ENCODE assay signal across 22 cellular contexts in genomic region chr12:122977655-122978392, GRCh38. TPM values are rescaled to one million over a fixed set of nuclear protein-coding genes. Genes with fewer than 3 reads are reported as not detected.
A peak's percentile ranks its signal among the peaks of the same experiment; 100 is the strongest.
DNase-seq lines count a peak whose midpoint lies in the region; FAIRE-seq and TF ChIP-seq lines count a peak whose summit lies in the region.
"Had no signal": no experiment of that assay in that cellular context is flagged by ENCODE, and none has a peak within 500 bp of the region (broad histone marks: within the 10 kb centered on the region; RNA-seq: fewer than 3 reads in every experiment).

No MANE protein-coding gene starts in this region.

- 83 to 87% methylated on average over 9 of the region's 9 CpGs for WGBS in GM23248 (ENCODE audit: low coverage in 1 of 2, low lambda C conversion rate in 2 of 2, missing lambda C conversion rate in 2 of 2), 2 experiments

- no peak for FAIRE-seq in urothelium cell line (lab: Jason Lieb, UNC)

- H3K4me3 ChIP-seq in GM23248 (no peak overlapping the region), neutrophil (ENCODE audit: low read depth in 1 of 2, low read length in 1 of 2) (no peak overlapping the region), MG63 (no peak overlapping the region)
- H3K4me3 ChIP-seq: right atrium auricular region had no signal

- H3K9ac ChIP-seq in GM23248: 0 out of 2 replicates have a peak overlapping the region, but pooled peaks have one; percentile 7

- peak overlapping the region; percentile 16 for H3K4me3 Mint-ChIP-seq in activated T-cell treated with anti-CD3 and anti-CD28 coated beads, Interleukin-2, amount 50 U/mL, for 24 hours
- no peak overlapping the region for H3K4me3 Mint-ChIP-seq in chondrocyte (ENCODE audit: unreplicated experiment)

- H3K27ac ChIP-seq in GM23248 (no peak overlapping the region), neutrophil (peak overlapping the region; percentile 2)
- H3K27ac ChIP-seq: epithelial cell of prostate, foreskin keratinocyte, right atrium auricular region had no signal

- peak overlapping the region; percentile 49 for H3K27ac Mint-ChIP-seq in activated T-cell treated with anti-CD3 and anti-CD28 coated beads, Interleukin-2, amount 50 U/mL, for 24 hours
- H3K27ac Mint-ChIP-seq in chondrocyte (ENCODE audit: unreplicated experiment): peak overlapping the region; percentile 59

- H3K9me2 ChIP-seq in GM23248 (ENCODE audit: insufficient read depth): no peaks in the 10 kb centered on the region

- H3K36me3 Mint-ChIP-seq in activated T-cell treated with anti-CD3 and anti-CD28 coated beads, Interleukin-2, amount 50 U/mL, for 24 hours (ENCODE audit: low read depth): peaks cover 61% of the 10 kb centered on the region
- H3K36me3 Mint-ChIP-seq in chondrocyte (ENCODE audit: low read depth): no peaks in the 10 kb centered on the region

- peaks cover 58% of the 10 kb centered on the region for H3K4me1 Mint-ChIP-seq in activated T-cell treated with anti-CD3 and anti-CD28 coated beads, Interleukin-2, amount 50 U/mL, for 24 hours (ENCODE audit: low read depth)
- H3K4me1 Mint-ChIP-seq in chondrocyte (ENCODE audit: low read depth): peaks cover 53% of the 10 kb centered on the region

- H3K4me1 ChIP-seq in GM23248 (ENCODE audit: insufficient read depth) (peaks cover 18% of the 10 kb centered on the region), neutrophil (ENCODE audit: control insufficient read depth in 1 of 2, insufficient read depth in 1 of 2, low read depth in 1 of 2, low read length in 1 of 2) (peaks cover 49 to 58% of the 10 kb centered on the region in 2 experiments)
- H3K4me1 ChIP-seq: foreskin keratinocyte had no signal

- no peaks in the 10 kb centered on the region for H3K36me3 ChIP-seq in GM23248 (ENCODE audit: low read depth)
- H3K36me3 ChIP-seq in neutrophil: peaks cover 30% of the 10 kb centered on the region
- peaks cover 27% of the 10 kb centered on the region for H3K36me3 ChIP-seq in MG63

- TF ChIP-seq CTCF in chondrocyte (IDR thresholded peaks at IDR 0.05): no peak
- no peak for TF ChIP-seq CTCF in neutrophil (IDR thresholded peaks at IDR 0.05)

- H3K9me3 ChIP-seq in GM23248 (ENCODE audit: low read depth): no peaks in the 10 kb centered on the region
- H3K9me3 ChIP-seq in neutrophil: no peaks in the 10 kb centered on the region
- H3K9me3 ChIP-seq in MG63: no peaks in the 10 kb centered on the region
- H3K9me3 ChIP-seq: right atrium auricular region had no signal

- no peaks in the 10 kb centered on the region for H3K9me3 Mint-ChIP-seq in activated T-cell treated with anti-CD3 and anti-CD28 coated beads, Interleukin-2, amount 50 U/mL, for 24 hours
- H3K9me3 Mint-ChIP-seq in chondrocyte (ENCODE audit: low read depth): no peaks in the 10 kb centered on the region
- H3K9me3 Mint-ChIP-seq: activated naive CD4-positive, alpha-beta T cell treated with anti-CD3 and anti-CD28 coated beads, Interleukin-2, amount 50 U/mL, for 72 hours had no signal

- H3K27me3 Mint-ChIP-seq in activated T-cell treated with anti-CD3 and anti-CD28 coated beads, Interleukin-2, amount 50 U/mL, for 24 hours: no peaks in the 10 kb centered on the region
- H3K27me3 Mint-ChIP-seq in chondrocyte (ENCODE audit: low read depth): no peaks in the 10 kb centered on the region

- no peak overlapping the region for H3K4me2 ChIP-seq in GM23248 (ENCODE audit: unreplicated experiment)

- in situ Hi-C loops in GM23248 (cut with MboI): no loop called here

- H3F3A ChIP-seq in GM23248 (ENCODE audit: insufficient read depth): no peaks in the 10 kb centered on the region

- no peak for DNase-seq in activated T-cell treated with anti-CD3 and anti-CD28 coated beads, Interleukin-2, amount 50 U/mL, for 24 hours
- no peak for DNase-seq in activated T-cell treated with anti-CD3 and anti-CD28 coated beads for 4 hours
- DNase-seq in GM23248: no peak
- no peak for DNase-seq in chondrocyte (ENCODE audit: low spot score)
- DNase-seq in urothelium cell line (ENCODE audit: low spot score): no peak
- no peak for DNase-seq in MG63
- no peak for DNase-seq in Kasumi-1 (lab: John Stamatoyannopoulos, UW)
- DNase-seq: COR-L47; dermis blood vessel endothelial cell; foreskin keratinocyte; mesendoderm; NCI-H1105; NCI-H2107; NCI-H526; nucleus accumbens; stimulated activated naive CD4-positive, alpha-beta T cell treated with Interleukin-2 at 50 U/mL for 16 hours; T1000; trophoblast cell had no signal

- no peaks in the 10 kb centered on the region for H4K20me1 ChIP-seq in GM23248 (ENCODE audit: insufficient read depth)

- no peak overlapping the region for H2AFZ ChIP-seq in GM23248

- no peaks in the 10 kb centered on the region for H3K27me3 ChIP-seq in GM23248 (replicated peaks; ENCODE audit: insufficient read depth)
- H3K27me3 ChIP-seq in neutrophil: no peaks in the 10 kb centered on the region
- H3K27me3 ChIP-seq in MG63: no peaks in the 10 kb centered on the region
- H3K27me3 ChIP-seq: foreskin keratinocyte, right atrium auricular region had no signal

- H3K79me2 ChIP-seq in GM23248 (ENCODE audit: insufficient read depth): peaks cover 72% of the 10 kb centered on the region

RNA-seq across cellular contexts. Expression of gene ARL6IP4, which starts 2.7 kb away (rescaled TPM):
- 118 and 150 TPM in 2 replicates for total RNA-seq in GM23248 (2014; rRNA removed; shearing (Covaris generic))
- 251 and 259 TPM in 2 replicates for polyA plus RNA-seq in GM23248 (2016; fragmentation: Nextera tagmentation; extraction: Ambion mirVana)
- 145 to 165 TPM (median 146 TPM) in 3 replicates for total RNA-seq in chondrocyte
- total RNA-seq in MG63 (2014; rRNA removed; shearing (Covaris generic); ENCODE audit: low replicate concordance): 276 and 413 TPM in 2 replicates

RNA-seq across cellular contexts. Expression of gene OGFOD2, which starts 2.8 kb away (rescaled TPM):
- total RNA-seq in GM23248 (2014; rRNA removed; shearing (Covaris generic)): 11.9 and 28.3 TPM in 2 replicates
- polyA plus RNA-seq in GM23248 (2016; fragmentation: Nextera tagmentation; extraction: Ambion mirVana): 12.8 and 15.4 TPM in 2 replicates
- 12.0 to 13.7 TPM (median 13.5 TPM) in 3 replicates for total RNA-seq in chondrocyte
- 15.9 and 24.2 TPM in 2 replicates for total RNA-seq in MG63 (2014; rRNA removed; shearing (Covaris generic); ENCODE audit: low replicate concordance)

RNA-seq across cellular contexts. Expression of gene ABCB9, which starts 11.6 kb away (rescaled TPM):
- total RNA-seq in GM23248 (2014; rRNA removed; shearing (Covaris generic)): 4.0 and 4.4 TPM in 2 replicates
- polyA plus RNA-seq in GM23248 (2016; fragmentation: Nextera tagmentation; extraction: Ambion mirVana): 2.2 and 4.4 TPM in 2 replicates
- 12.9 to 21.6 TPM (median 14.2 TPM) in 3 replicates for total RNA-seq in chondrocyte
- 6.4 and 10.0 TPM in 2 replicates for total RNA-seq in MG63 (2014; rRNA removed; shearing (Covaris generic); ENCODE audit: low replicate concordance)
